ENCODE assay signal across 23 cellular contexts in genomic region chr10:14787938-14788337, GRCh38.
"Had no signal": no experiment of that assay in that cellular context is flagged by ENCODE, and none has a peak within 500 bp of the region (broad histone marks: within the 10 kb centered on the region; RNA-seq: fewer than 3 reads in every experiment).

No MANE protein-coding gene starts in this region.

- H2AFZ ChIP-seq: hepatocyte had no signal

- ATAC-seq: activated CD4-positive, alpha-beta T cell treated with anti-CD3 and anti-CD28 coated beads for 36 hours; left colon; lower lobe of right lung; stimulated activated memory B cell treated with anti-CD40 and anti-IgM and Interleukin-4, amounts not matched to agents 10 μg/mL and 1 μg/mL and 100 μg/mL, for 72 hours; WTC11 had no signal

- H3K27me3 ChIP-seq: hepatocyte, spleen, testis, upper lobe of left lung had no signal

- H3K27ac Mint-ChIP-seq: activated CD4-positive, alpha-beta T cell treated with anti-CD3 and anti-CD28 coated beads for 36 hours; activated naive CD8-positive, alpha-beta T cell; activated T-helper 1 cell treated with anti-CD3 and anti-CD28 coated beads, Interleukin-12 subunit alpha, Interleukin-12 subunit beta, Interleukin-2, Interleukin-4 antibody, amounts not matched to agents 30 ng/mL and 10 ng/mL and 1 ng/mL, durations not matched to agents 14 hours and 24 hours and 36 hours; mesothelial cell of epicardium; nephron; stimulated activated memory B cell treated with anti-CD40 and anti-IgM and Interleukin-4, amounts not matched to agents 10 μg/mL and 1 μg/mL and 100 μg/mL, for 72 hours; WTC11 had no signal

- H3K4me3 Mint-ChIP-seq: activated CD4-positive, alpha-beta T cell treated with anti-CD3 and anti-CD28 coated beads for 36 hours; activated naive CD8-positive, alpha-beta T cell; activated T-helper 1 cell treated with anti-CD3 and anti-CD28 coated beads, Interleukin-12 subunit alpha, Interleukin-12 subunit beta, Interleukin-2, Interleukin-4 antibody, amounts not matched to agents 30 ng/mL and 10 ng/mL and 1 ng/mL, durations not matched to agents 14 hours and 24 hours and 36 hours; mesothelial cell of epicardium; nephron; stimulated activated memory B cell treated with anti-CD40 and anti-IgM and Interleukin-4, amounts not matched to agents 10 μg/mL and 1 μg/mL and 100 μg/mL, for 72 hours; WTC11 had no signal

- H3K36me3 Mint-ChIP-seq: mesothelial cell of epicardium; stimulated activated memory B cell treated with anti-CD40 and anti-IgM and Interleukin-4, amounts not matched to agents 10 μg/mL and 1 μg/mL and 100 μg/mL, for 72 hours; WTC11 had no signal

- H3K4me1 ChIP-seq: lower lobe of right lung, testis had no signal

- H3K4me3 ChIP-seq: hepatocyte, lower lobe of right lung, spleen, testis, upper lobe of left lung had no signal

- DNase-seq: activated CD4-positive, alpha-beta T cell treated with anti-CD3 and anti-CD28 coated beads for 36 hours; activated CD4-positive, alpha-beta T cell treated with anti-CD3 and anti-CD28 coated beads, Interleukin-2, amount 50 U/mL, for 48 hours; activated T-cell treated with anti-CD3 and anti-CD28 coated beads for 4 hours; amniotic stem cell; dermis blood vessel endothelial cell; effector memory CD4-positive, alpha-beta T cell; foreskin fibroblast; left colon; lower lobe of right lung; spleen; stimulated activated CD4-positive, alpha-beta T cell treated with anti-CD3 and anti-CD28 coated beads, Interleukin-4, amount 100 ng/mL, for 4 hours; T-helper 2 cell; testis; upper lobe of left lung had no signal

- H3K79me2 ChIP-seq: hepatocyte had no signal

- H3K4me2 ChIP-seq: hepatocyte had no signal

- H3K9me3 ChIP-seq: lower lobe of right lung, testis had no signal

- FAIRE-seq: endothelial cell of umbilical vein, islet of Langerhans had no signal

- H3K4me1 Mint-ChIP-seq: activated CD4-positive, alpha-beta T cell treated with anti-CD3 and anti-CD28 coated beads for 36 hours; mesothelial cell of epicardium; nephron; stimulated activated memory B cell treated with anti-CD40 and anti-IgM and Interleukin-4, amounts not matched to agents 10 μg/mL and 1 μg/mL and 100 μg/mL, for 72 hours had no signal

- H3K36me3 ChIP-seq: lower lobe of right lung, spleen, upper lobe of left lung had no signal

- H3K27ac ChIP-seq: hepatocyte, lower lobe of right lung, spleen, testis, upper lobe of left lung had no signal

- H3K27me3 Mint-ChIP-seq: activated CD4-positive, alpha-beta T cell treated with anti-CD3 and anti-CD28 coated beads for 36 hours; activated naive CD8-positive, alpha-beta T cell had no signal
